8 cellular contexts compared by ENCODE assay signal in the genomic region with DNA sequence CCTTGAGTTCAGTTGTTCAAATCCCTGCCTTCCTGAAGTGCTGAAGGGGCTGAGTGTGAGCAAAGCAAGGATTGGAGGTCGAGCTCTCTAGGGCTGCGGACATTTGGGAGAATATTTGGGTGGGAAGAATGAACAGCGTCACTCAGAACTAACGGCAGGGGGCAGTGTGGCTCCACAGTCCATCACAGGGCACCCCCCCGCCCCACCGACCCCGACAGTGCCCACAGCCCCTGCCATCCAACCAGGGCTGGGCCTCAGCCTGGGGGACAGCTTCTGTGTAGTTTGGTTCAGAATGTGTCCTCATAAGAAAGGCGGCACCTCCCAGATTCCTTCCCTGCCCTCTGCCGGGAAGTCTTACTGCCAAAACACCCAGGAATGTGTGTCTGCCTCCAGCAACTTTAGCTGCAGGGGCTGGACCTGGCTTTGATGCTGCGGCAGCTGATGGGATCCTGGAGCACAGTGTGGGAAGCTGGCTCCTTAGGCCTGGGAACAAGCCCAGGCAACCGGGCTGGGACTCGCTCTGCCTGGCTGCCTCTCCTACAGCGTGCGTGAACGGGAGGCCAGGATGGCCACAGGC.
DNase-seq lines count a peak whose midpoint lies in the region; ATAC-seq and TF ChIP-seq lines count a peak whose summit lies in the region.

No MANE protein-coding gene starts in this region.

- ATAC-seq in left lung (peak; percentile 83), GM19351 (IDR thresholded peaks at IDR 0.05; ENCODE audit: unreplicated experiment) (no peak), HG03378 (IDR thresholded peaks at IDR 0.05; ENCODE audit: unreplicated experiment) (no peak)

- H3K9me3 ChIP-seq in left lung, result no peaks in the 10 kb centered on the region

- POLR2A ChIA-PET in BJ (lab: Charles Lee), result interaction anchor here (0.5 to 1.0 kb wide), 5 partner anchors 148 to 345 kb away, joined by 3 to 7 read pairs (median 4); no protein-coding TSS in a partner anchor
- POLR2A ChIA-PET in RWPE1 (lab: Yijun Ruan, JAX; ENCODE audit: low non-redundant PET), result interaction anchor here (0.9 kb wide), 1 partner anchor 20 kb away, joined by 3 read pairs; no protein-coding TSS in a partner anchor

- H3K27ac ChIP-seq in RWPE1 (peak overlapping the region; percentile 100), coronary artery (peak overlapping the region; percentile 96 to 98), left lung (peak overlapping the region; percentile 23 to 33)

- CTCF ChIA-PET in BJ (lab: Yijun Ruan, JAX), result interaction anchor here (0.7 to 6.9 kb wide), 42 partner anchors 8 to 508 kb away, joined by 3 to 153 read pairs (median 4); partner anchors contain the start of gene RIPK4
- CTCF ChIA-PET in RWPE1 (lab: Yijun Ruan, JAX), result interaction anchor here (0.6 to 2.5 kb wide), 39 partner anchors 9 to 736 kb away, joined by 3 to 41 read pairs (median 4); partner anchors contain the start of gene RIPK4

- H3K4me3 ChIP-seq in BJ (ENCODE audit: low read depth, low read length), result no peak overlapping the region
- H3K4me3 ChIP-seq in coronary artery, result no peak overlapping the region
- H3K4me3 ChIP-seq in left lung, result no peak overlapping the region

- H3K4me1 ChIP-seq in left lung, result peaks cover 7 to 16% of the 10 kb centered on the region in 2 donors

- H3K27me3 ChIP-seq in BJ (ENCODE audit: control insufficient read depth, insufficient read depth, low read length) (no peaks in the 10 kb centered on the region; the same call in 1 of the 2 replicates), left lung (peaks cover 0 to 37% of the 10 kb centered on the region in 2 donors)

- H3K36me3 ChIP-seq in BJ (ENCODE audit: control insufficient read depth, insufficient read depth, low read length), result no peaks in the 10 kb centered on the region
- H3K36me3 ChIP-seq in left lung, result no peaks in the 10 kb centered on the region

- intact Hi-C loops in left lung (cut with DNase I), result loop anchor here in 1 of 2 donors (5.0 kb wide), 2 partner anchors 165 to 205 kb away; no protein-coding TSS in a partner anchor

- DNase-seq in BJ (ENCODE audit: low read depth) (peak; percentile 97), GOT3 (lab: John Stamatoyannopoulos, UW) (peak; percentile 64), RWPE1 (ENCODE audit: low spot score) (peak; percentile 91), coronary artery (ENCODE audit: low spot score) (peak; percentile 98), left lung (peak in 1 of 2 donors; percentile 76)
- DNase-seq in stimulated activated CD8-positive, alpha-beta memory T cell treated with anti-CD3 and anti-CD28 coated beads, Interleukin-4, amount 100 ng/mL, for 48 hours, result peak; percentile 57

- TF ChIP-seq CTCF in BJ (IDR thresholded peaks at IDR 0.05; ENCODE audit: insufficient read depth, low read depth, low read length) (peak; percentile 75), RWPE1 (conservative IDR thresholded peaks at IDR 0.05; ENCODE audit: low read depth) (peak; percentile 85), coronary artery (IDR thresholded peaks at IDR 0.05) (peak; percentile 89), left lung (IDR thresholded peaks at IDR 0.05) (peak; percentile 52 to 57)

Comparison
In these comparisons a context has a peak if more than half of its experiments do, and no peak if none do; other contexts are left out.
1. H3K27ac ChIP-seq: peak in every context shown above with its lines; median percentile 100 in RWPE1; 97 in coronary artery; 28 in left lung.